Comparison of ENCODE assay signal across 1 cellular context in the genomic region with DNA sequence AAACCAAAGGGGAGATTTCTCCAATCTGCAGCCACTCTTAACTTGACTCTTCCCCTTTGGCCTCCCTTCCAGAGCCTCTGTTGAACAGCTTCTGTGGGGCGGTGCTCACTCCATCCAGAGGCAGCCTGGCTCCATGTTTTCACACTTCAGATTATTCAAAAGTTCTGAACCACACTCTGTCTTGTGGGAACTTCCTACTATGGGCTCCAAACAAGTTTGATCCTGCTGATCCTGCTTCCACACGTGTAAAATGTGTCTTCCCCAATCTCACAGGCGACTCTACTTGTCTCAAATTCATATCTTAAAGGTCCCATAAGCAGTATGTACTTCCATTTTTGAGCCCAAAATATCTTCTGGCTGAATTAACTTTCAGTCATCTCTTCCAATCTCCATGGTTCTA.
TF ChIP-seq lines count a peak whose summit lies in the region.

No MANE protein-coding gene starts in this region.

TF ChIP-seq in GM23338, 12 proteins besides CTCF, POLR2A, EP300 and RAD21 (continued from another document):
- TF ChIP-seq, protein P1, sequence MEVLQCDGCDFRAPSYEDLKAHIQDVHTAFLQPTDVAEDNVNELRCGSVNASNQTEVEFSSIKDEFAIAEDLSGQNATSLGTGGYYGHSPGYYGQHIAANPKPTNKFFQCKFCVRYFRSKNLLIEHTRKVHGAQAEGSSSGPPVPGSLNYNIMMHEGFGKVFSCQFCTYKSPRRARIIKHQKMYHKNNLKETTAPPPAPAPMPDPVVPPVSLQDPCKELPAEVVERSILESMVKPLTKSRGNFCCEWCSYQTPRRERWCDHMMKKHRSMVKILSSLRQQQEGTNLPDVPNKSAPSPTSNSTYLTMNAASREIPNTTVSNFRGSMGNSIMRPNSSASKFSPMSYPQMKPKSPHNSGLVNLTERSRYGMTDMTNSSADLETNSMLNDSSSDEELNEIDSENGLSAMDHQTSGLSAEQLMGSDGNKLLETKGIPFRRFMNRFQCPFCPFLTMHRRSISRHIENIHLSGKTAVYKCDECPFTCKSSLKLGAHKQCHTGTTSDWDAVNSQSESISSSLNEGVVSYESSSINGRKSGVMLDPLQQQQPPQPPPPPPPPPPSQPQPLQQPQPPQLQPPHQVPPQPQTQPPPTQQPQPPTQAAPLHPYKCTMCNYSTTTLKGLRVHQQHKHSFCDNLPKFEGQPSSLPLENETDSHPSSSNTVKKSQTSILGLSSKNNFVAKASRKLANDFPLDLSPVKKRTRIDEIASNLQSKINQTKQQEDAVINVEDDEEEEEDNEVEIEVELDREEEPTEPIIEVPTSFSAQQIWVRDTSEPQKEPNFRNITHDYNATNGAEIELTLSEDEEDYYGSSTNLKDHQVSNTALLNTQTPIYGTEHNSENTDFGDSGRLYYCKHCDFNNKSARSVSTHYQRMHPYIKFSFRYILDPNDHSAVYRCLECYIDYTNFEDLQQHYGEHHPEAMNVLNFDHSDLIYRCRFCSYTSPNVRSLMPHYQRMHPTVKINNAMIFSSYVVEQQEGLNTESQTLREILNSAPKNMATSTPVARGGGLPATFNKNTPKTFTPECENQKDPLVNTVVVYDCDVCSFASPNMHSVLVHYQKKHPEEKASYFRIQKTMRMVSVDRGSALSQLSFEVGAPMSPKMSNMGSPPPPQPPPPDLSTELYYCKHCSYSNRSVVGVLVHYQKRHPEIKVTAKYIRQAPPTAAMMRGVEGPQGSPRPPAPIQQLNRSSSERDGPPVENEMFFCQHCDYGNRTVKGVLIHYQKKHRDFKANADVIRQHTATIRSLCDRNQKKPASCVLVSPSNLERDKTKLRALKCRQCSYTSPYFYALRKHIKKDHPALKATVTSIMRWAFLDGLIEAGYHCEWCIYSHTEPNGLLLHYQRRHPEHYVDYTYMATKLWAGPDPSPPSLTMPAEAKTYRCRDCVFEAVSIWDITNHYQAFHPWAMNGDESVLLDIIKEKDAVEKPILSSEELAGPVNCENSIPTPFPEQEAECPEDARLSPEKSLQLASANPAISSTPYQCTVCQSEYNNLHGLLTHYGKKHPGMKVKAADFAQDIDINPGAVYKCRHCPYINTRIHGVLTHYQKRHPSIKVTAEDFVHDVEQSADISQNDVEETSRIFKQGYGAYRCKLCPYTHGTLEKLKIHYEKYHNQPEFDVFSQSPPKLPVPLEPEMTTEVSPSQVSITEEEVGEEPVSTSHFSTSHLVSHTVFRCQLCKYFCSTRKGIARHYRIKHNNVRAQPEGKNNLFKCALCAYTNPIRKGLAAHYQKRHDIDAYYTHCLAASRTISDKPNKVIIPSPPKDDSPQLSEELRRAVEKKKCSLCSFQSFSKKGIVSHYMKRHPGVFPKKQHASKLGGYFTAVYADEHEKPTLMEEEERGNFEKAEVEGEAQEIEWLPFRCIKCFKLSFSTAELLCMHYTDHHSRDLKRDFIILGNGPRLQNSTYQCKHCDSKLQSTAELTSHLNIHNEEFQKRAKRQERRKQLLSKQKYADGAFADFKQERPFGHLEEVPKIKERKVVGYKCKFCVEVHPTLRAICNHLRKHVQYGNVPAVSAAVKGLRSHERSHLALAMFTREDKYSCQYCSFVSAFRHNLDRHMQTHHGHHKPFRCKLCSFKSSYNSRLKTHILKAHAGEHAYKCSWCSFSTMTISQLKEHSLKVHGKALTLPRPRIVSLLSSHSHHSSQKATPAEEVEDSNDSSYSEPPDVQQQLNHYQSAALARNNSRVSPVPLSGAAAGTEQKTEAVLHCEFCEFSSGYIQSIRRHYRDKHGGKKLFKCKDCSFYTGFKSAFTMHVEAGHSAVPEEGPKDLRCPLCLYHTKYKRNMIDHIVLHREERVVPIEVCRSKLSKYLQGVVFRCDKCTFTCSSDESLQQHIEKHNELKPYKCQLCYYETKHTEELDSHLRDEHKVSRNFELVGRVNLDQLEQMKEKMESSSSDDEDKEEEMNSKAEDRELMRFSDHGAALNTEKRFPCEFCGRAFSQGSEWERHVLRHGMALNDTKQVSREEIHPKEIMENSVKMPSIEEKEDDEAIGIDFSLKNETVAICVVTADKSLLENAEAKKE (CRISPR knock-in tag; IDR thresholded peaks at IDR 0.05): no peak
- TF ChIP-seq POLR2AphosphoS5 (IDR thresholded peaks at IDR 0.05; ENCODE audit: low read depth) (no peak), ZNF331 (CRISPR knock-in tag; IDR thresholded peaks at IDR 0.05; ENCODE audit: low read depth) (no peak), CREB1 (CRISPR knock-in tag; IDR thresholded peaks at IDR 0.05; ENCODE audit: low read depth) (no peak), EZH2 (IDR thresholded peaks at IDR 0.05; ENCODE audit: low read depth, unreplicated experiment) (no peak), STAT1 (IDR thresholded peaks at IDR 0.05; ENCODE audit: unreplicated experiment) (no peak), EZH2phosphoT487 (IDR thresholded peaks at IDR 0.05; ENCODE audit: unreplicated experiment) (no peak), NANOG (IDR thresholded peaks at IDR 0.05; ENCODE audit: borderline replicate concordance) (no peak)
- TF ChIP-seq, protein P2, sequence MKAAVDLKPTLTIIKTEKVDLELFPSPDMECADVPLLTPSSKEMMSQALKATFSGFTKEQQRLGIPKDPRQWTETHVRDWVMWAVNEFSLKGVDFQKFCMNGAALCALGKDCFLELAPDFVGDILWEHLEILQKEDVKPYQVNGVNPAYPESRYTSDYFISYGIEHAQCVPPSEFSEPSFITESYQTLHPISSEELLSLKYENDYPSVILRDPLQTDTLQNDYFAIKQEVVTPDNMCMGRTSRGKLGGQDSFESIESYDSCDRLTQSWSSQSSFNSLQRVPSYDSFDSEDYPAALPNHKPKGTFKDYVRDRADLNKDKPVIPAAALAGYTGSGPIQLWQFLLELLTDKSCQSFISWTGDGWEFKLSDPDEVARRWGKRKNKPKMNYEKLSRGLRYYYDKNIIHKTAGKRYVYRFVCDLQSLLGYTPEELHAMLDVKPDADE (IDR thresholded peaks at IDR 0.05): no peak
